Comparison of ENCODE assay signal across 23 cellular contexts in genomic region chrX:117327306-117327705, GRCh38.
"Had no signal": no experiment of that assay in that cellular context is flagged by ENCODE, and none has a peak within 500 bp of the region (broad histone marks: within the 10 kb centered on the region; RNA-seq: fewer than 3 reads in every experiment).

No MANE protein-coding gene starts in this region.

- H3K36me3 ChIP-seq: breast epithelium, gastrocnemius medialis, left ventricle myocardium inferior, neutrophil, ovary, right atrium auricular region, upper lobe of right lung had no signal

- H3K27ac Mint-ChIP-seq: activated naive CD8-positive, alpha-beta T cell treated with anti-CD3 and anti-CD28 coated beads for 36 hours; activated T-helper 2 cell treated with anti-CD3 and anti-CD28 coated beads, Interferon-gamma antibody, Interleukin-2, Interleukin-4, amounts not matched to agents 10 μg/mL and 5 μg/mL and 100 μg/mL, durations not matched to agents 14 hours and 24 hours and 36 hours; natural killer cell treated with Interleukin-12 subunit alpha and Interleukin-12 subunit beta and Interleukin-15 and Interleukin-18, amount 100 ng/mL, for 72 hours had no signal

- H3K9me3 Mint-ChIP-seq: activated naive CD8-positive, alpha-beta T cell treated with anti-CD3 and anti-CD28 coated beads for 36 hours; activated T-cell treated with anti-CD3 and anti-CD28 coated beads, Interleukin-2, amount 50 U/mL, for 4 hours had no signal

- H3K4me3 ChIP-seq: breast epithelium, gastrocnemius medialis, left ventricle myocardium inferior, ovary, psoas muscle, right atrium auricular region, upper lobe of right lung had no signal

- H3K9me3 ChIP-seq: gastrocnemius medialis, neutrophil, ovary, psoas muscle, upper lobe of right lung had no signal

- H3K27me3 ChIP-seq: gastrocnemius medialis, neutrophil, ovary, right atrium auricular region, upper lobe of right lung had no signal

- H3K4me3 Mint-ChIP-seq: activated naive CD8-positive, alpha-beta T cell treated with anti-CD3 and anti-CD28 coated beads for 36 hours; activated T-cell treated with anti-CD3 and anti-CD28 coated beads, Interleukin-2, amount 50 U/mL, for 4 hours; central memory CD8-positive, alpha-beta T cell; natural killer cell treated with Interleukin-12 subunit alpha and Interleukin-12 subunit beta and Interleukin-15 and Interleukin-18, amount 100 ng/mL, for 72 hours had no signal

- H3K4me1 ChIP-seq: breast epithelium, gastrocnemius medialis, left ventricle myocardium inferior, psoas muscle, right atrium auricular region, upper lobe of right lung had no signal

- DNase-seq: activated CD4-positive, alpha-beta T cell treated with anti-CD3 and anti-CD28 coated beads for 4 hours; activated CD4-positive, alpha-beta T cell treated with anti-CD3 and anti-CD28 coated beads, Interleukin-2, amount 50 U/mL, for 48 hours; activated CD8-positive, alpha-beta memory T cell treated with anti-CD3 and anti-CD28 coated beads, Interleukin-2, amount 50 U/mL, for 48 hours; activated naive CD4-positive, alpha-beta T cell treated with Interleukin-2 at 50 U/mL for 16 hours; activated naive CD8-positive, alpha-beta T cell treated with anti-CD3 and anti-CD28 coated beads for 36 hours; activated T-cell treated with anti-CD3 and anti-CD28 coated beads, Interleukin-2, amount 50 U/mL, for 4 hours; effector memory CD4-positive, alpha-beta T cell; gastrocnemius medialis; left ventricle myocardium inferior; ovary; psoas muscle; stimulated activated CD4-positive, alpha-beta T cell treated with anti-CD3 and anti-CD28 coated beads, Interleukin-4, amount 100 ng/mL, for 24 hours; stimulated activated naive CD8-positive, alpha-beta T cell treated with anti-CD3 and anti-CD28 coated beads, Interleukin-15, Interleukin-2, amounts not matched to agents 100 U/mL and 50 U/mL, for 24 hours; T-helper 9 cell; upper lobe of right lung had no signal

- H3K36me3 Mint-ChIP-seq: activated naive CD8-positive, alpha-beta T cell treated with anti-CD3 and anti-CD28 coated beads for 36 hours; natural killer cell treated with Interleukin-12 subunit alpha and Interleukin-12 subunit beta and Interleukin-15 and Interleukin-18, amount 100 ng/mL, for 72 hours had no signal

- H3K27me3 Mint-ChIP-seq: activated naive CD8-positive, alpha-beta T cell treated with anti-CD3 and anti-CD28 coated beads for 36 hours; central memory CD8-positive, alpha-beta T cell; natural killer cell treated with Interleukin-12 subunit alpha and Interleukin-12 subunit beta and Interleukin-15 and Interleukin-18, amount 100 ng/mL, for 72 hours had no signal

- FAIRE-seq: endothelial cell of umbilical vein had no signal

- ATAC-seq: activated T-cell treated with anti-CD3 and anti-CD28 coated beads, Interleukin-2, amount 50 U/mL, for 4 hours; esophagus mucosa; gastrocnemius medialis; natural killer cell treated with Interleukin-12 subunit alpha and Interleukin-12 subunit beta and Interleukin-15 and Interleukin-18, amount 100 ng/mL, for 72 hours; psoas muscle; stimulated activated naive CD8-positive, alpha-beta T cell treated with anti-CD3 and anti-CD28 coated beads, Interleukin-15, Interleukin-2, amounts not matched to agents 100 U/mL and 50 U/mL, for 24 hours; upper lobe of right lung had no signal

- H3K4me1 Mint-ChIP-seq: activated naive CD8-positive, alpha-beta T cell treated with anti-CD3 and anti-CD28 coated beads for 36 hours; central memory CD8-positive, alpha-beta T cell had no signal
